In genomic region chr10:63520463-63521388, GRCh38 we compare ENCODE assay signal across 8 cellular contexts. TPM values are rescaled to one million over a fixed set of nuclear protein-coding genes. Genes with fewer than 3 reads are reported as not detected.
DNase-seq lines count a peak whose midpoint lies in the region; ATAC-seq and TF ChIP-seq lines count a peak whose summit lies in the region.

No MANE protein-coding gene starts in this region.

- H3K27me3 ChIP-seq in NT2/D1 (ENCODE audit: insufficient read depth, insufficient read length) (no peaks in the 10 kb centered on the region), esophagus squamous epithelium (no peaks in the 10 kb centered on the region), thoracic aorta (replicated peaks; ENCODE audit: insufficient read depth) (no peaks in the 10 kb centered on the region)

- DNase-seq in CD14-positive monocyte (ENCODE audit: low spot score) (peak; percentile 44), NT2/D1 (ENCODE audit: low read depth, low spot score) (peak; percentile 42), esophagus squamous epithelium (lab: John Stamatoyannopoulos, UW) (no peak), thoracic aorta (ENCODE audit: low spot score) (no peak)
- no peak for DNase-seq in activated T-cell treated with anti-CD3 and anti-CD28 coated beads, Interleukin-2, amount 50 U/mL, for 4 hours
- DNase-seq in naive thymus-derived CD8-positive, alpha-beta T cell: peak; percentile 8 to 70 (median 50)

- peaks cover 7 to 8% of the 10 kb centered on the region in 2 donors for H3K36me3 Mint-ChIP-seq in CD14-positive monocyte
- H3K36me3 Mint-ChIP-seq in activated T-cell treated with anti-CD3 and anti-CD28 coated beads, Interleukin-2, amount 50 U/mL, for 4 hours (ENCODE audit: insufficient read depth): peaks cover 5% of the 10 kb centered on the region
- no peaks in the 10 kb centered on the region for H3K36me3 Mint-ChIP-seq in naive thymus-derived CD8-positive, alpha-beta T cell

- H3K27ac ChIP-seq in esophagus squamous epithelium (peak overlapping the region; percentile 98 to 100 (median 100)), thoracic aorta (peak overlapping the region; percentile 66 to 75)

- intact Hi-C loops in CD14-positive monocyte (cut with micrococcal nuclease): loop anchor here in 1 of 2 donors (5.0 to 10.0 kb wide), 4 partner anchors 53 to 256 kb away; partner anchors contain the start of gene JMJD1C
- intact Hi-C loops in esophagus squamous epithelium (cut with DNase I): no loop called here

- H3K4me3 ChIP-seq in NT2/D1 (ENCODE audit: insufficient read length, low read depth) (peak overlapping the region; percentile 71), esophagus squamous epithelium (peak overlapping the region; percentile 80 to 96 (median 88)), thoracic aorta (peak overlapping the region; percentile 68)

- TF ChIP-seq POLR2A in esophagus squamous epithelium (IDR thresholded peaks at IDR 0.05): no peak

- POLR2A ChIA-PET in naive thymus-derived CD8-positive, alpha-beta T cell (lab: Charles Lee): interaction anchor here (0.6 to 2.2 kb wide), 8 partner anchors 28 to 266 kb away, joined by 3 to 12 read pairs (median 5); partner anchors contain the start of gene JMJD1C

- H3K4me3 Mint-ChIP-seq in CD14-positive monocyte: peak overlapping the region; percentile 81 to 90
- peak overlapping the region; percentile 83 for H3K4me3 Mint-ChIP-seq in activated T-cell treated with anti-CD3 and anti-CD28 coated beads, Interleukin-2, amount 50 U/mL, for 4 hours
- peak overlapping the region; percentile 79 to 90 (median 86) for H3K4me3 Mint-ChIP-seq in naive thymus-derived CD8-positive, alpha-beta T cell

- H3K4me1 ChIP-seq in NT2/D1 (ENCODE audit: insufficient read depth, insufficient read length) (peaks cover 2% of the 10 kb centered on the region), esophagus squamous epithelium (peaks cover 15 to 62% (median 26%) of the 10 kb centered on the region in 3 donors), thoracic aorta (ENCODE audit: control insufficient read depth in 1 of 2, low read depth in 2 of 2) (peaks cover 26 to 75% of the 10 kb centered on the region in 2 donors)

- TF ChIP-seq CTCF in CD14-positive monocyte (IDR thresholded peaks at IDR 0.05): no peak
- no peak for TF ChIP-seq CTCF in esophagus squamous epithelium (IDR thresholded peaks at IDR 0.05)
- no peak for TF ChIP-seq CTCF in thoracic aorta (IDR thresholded peaks at IDR 0.05)

- peak overlapping the region; percentile 77 to 93 (median 88) for H3K27ac Mint-ChIP-seq in CD14-positive monocyte
- H3K27ac Mint-ChIP-seq in naive thymus-derived CD8-positive, alpha-beta T cell: peak overlapping the region; percentile 64 to 95 (median 90)

- no peaks in the 10 kb centered on the region for H3K9me3 Mint-ChIP-seq in CD14-positive monocyte
- no peaks in the 10 kb centered on the region for H3K9me3 Mint-ChIP-seq in activated T-cell treated with anti-CD3 and anti-CD28 coated beads, Interleukin-2, amount 50 U/mL, for 4 hours
- H3K9me3 Mint-ChIP-seq in naive thymus-derived CD8-positive, alpha-beta T cell: no peaks in the 10 kb centered on the region

- H3K9me3 ChIP-seq in NT2/D1 (ENCODE audit: insufficient read depth, low read length): peaks cover 5% of the 10 kb centered on the region; the same call in 1 of the 2 replicates
- no peaks in the 10 kb centered on the region for H3K9me3 ChIP-seq in esophagus squamous epithelium
- H3K9me3 ChIP-seq in thoracic aorta: no peaks in the 10 kb centered on the region

- H3K36me3 ChIP-seq in NT2/D1 (ENCODE audit: insufficient read depth, insufficient read length, low read length) (peaks cover 4% of the 10 kb centered on the region), esophagus squamous epithelium (no peaks in the 10 kb centered on the region), thoracic aorta (no peaks in the 10 kb centered on the region)

- H3K4me1 Mint-ChIP-seq in CD14-positive monocyte: peaks cover 46% of the 10 kb centered on the region
- peaks cover 69% of the 10 kb centered on the region for H3K4me1 Mint-ChIP-seq in activated T-cell treated with anti-CD3 and anti-CD28 coated beads, Interleukin-2, amount 50 U/mL, for 4 hours (ENCODE audit: low read depth)
- H3K4me1 Mint-ChIP-seq in naive thymus-derived CD8-positive, alpha-beta T cell: peaks cover 40 to 75% (median 72%) of the 10 kb centered on the region in 4 donors

- no peaks in the 10 kb centered on the region for H3K27me3 Mint-ChIP-seq in CD14-positive monocyte (ENCODE audit: low read depth in 3 of 3)
- H3K27me3 Mint-ChIP-seq in activated T-cell treated with anti-CD3 and anti-CD28 coated beads, Interleukin-2, amount 50 U/mL, for 4 hours (ENCODE audit: low read depth): no peaks in the 10 kb centered on the region
- H3K27me3 Mint-ChIP-seq in naive thymus-derived CD8-positive, alpha-beta T cell: no peaks in the 10 kb centered on the region

- peak overlapping the region; percentile 90 for H3K9ac ChIP-seq in NT2/D1 (ENCODE audit: insufficient read length, low read depth)

- peak; percentile 79 for ATAC-seq in GM19023 (IDR thresholded peaks at IDR 0.05; ENCODE audit: unreplicated experiment)
- ATAC-seq in HG03139 (IDR thresholded peaks at IDR 0.05; ENCODE audit: unreplicated experiment): peak; percentile 76
- ATAC-seq in activated T-cell treated with anti-CD3 and anti-CD28 coated beads, Interleukin-2, amount 50 U/mL, for 4 hours: peak; percentile 72 to 74
- ATAC-seq in naive thymus-derived CD8-positive, alpha-beta T cell: peak; percentile 66 to 70
- ATAC-seq in thoracic aorta (ENCODE audit: insufficient number of reproducible peaks, low FRiP score, low read depth): peak; percentile 67

- 20 to 30% methylated on average over 3 to 9 of the region's 46 CpGs for WGBS in esophagus squamous epithelium, 2 donors

RNA-seq across cellular contexts. Expression of gene REEP3, which starts 0.5 kb away (rescaled TPM):
- polyA plus RNA-seq in CD14-positive monocyte: 10 to 100 TPM; 17.7 TPM
- total RNA-seq in activated T-cell treated with anti-CD3 and anti-CD28 coated beads, Interleukin-2, amount 50 U/mL, for 4 hours: 10 to 100 TPM; 13.8 to 20.8 (median 15.0) TPM
- total RNA-seq in esophagus squamous epithelium (10 to 100 TPM; 27.5 to 32.5 (median 30.4) TPM), thoracic aorta (10 to 100 TPM; 75.0 to 91.6 TPM)
- 10 to 100 TPM; 10.6 to 10.7 TPM for total RNA-seq in naive thymus-derived CD8-positive, alpha-beta T cell
- polyA plus RNA-seq in naive thymus-derived CD8-positive, alpha-beta T cell: 1 to 10 TPM; 3.8 to 6.1 (median 4.3) TPM

RNA-seq across cellular contexts. Expression of gene JMJD1C, which starts 54.9 kb away (rescaled TPM):
- 10 to 100 TPM; 27.8 to 46.5 TPM for polyA plus RNA-seq in CD14-positive monocyte
- 10 to 100 TPM; 40.2 to 50.1 (median 43.5) TPM for total RNA-seq in activated T-cell treated with anti-CD3 and anti-CD28 coated beads, Interleukin-2, amount 50 U/mL, for 4 hours
- 10 to 100 TPM; 41.6 to 77.8 (median 56.9) TPM for total RNA-seq in esophagus squamous epithelium
- total RNA-seq in naive thymus-derived CD8-positive, alpha-beta T cell: 100 to 1,000 TPM; 112 to 126 TPM
- 10 to 100 TPM; 28.6 to 51.9 (median 50.0) TPM for polyA plus RNA-seq in naive thymus-derived CD8-positive, alpha-beta T cell
- total RNA-seq in thoracic aorta: 100 to 1,000 TPM in 1 of 2 donors, 10 to 100 TPM in 1; 95.2 to 215 TPM

Comparison
In these comparisons a context has a peak if more than half of its experiments do, and no peak if none do; other contexts are left out.
1. DNase-seq: peak in CD14-positive monocyte (single experiment), NT2/D1 (single experiment) and naive thymus-derived CD8-positive, alpha-beta T cell (10 of 10); none in activated T-cell treated with anti-CD3 and anti-CD28 coated beads, Interleukin-2, amount 50 U/mL, for 4 hours (single experiment), esophagus squamous epithelium (single experiment) and thoracic aorta (single experiment).
2. Peak in every context shown above with its lines, with median percentiles within 50 percentile points of each other: H3K4me3 Mint-ChIP-seq, ATAC-seq and H3K4me3 ChIP-seq.